9 cellular contexts compared by ENCODE assay signal in the genomic region with DNA sequence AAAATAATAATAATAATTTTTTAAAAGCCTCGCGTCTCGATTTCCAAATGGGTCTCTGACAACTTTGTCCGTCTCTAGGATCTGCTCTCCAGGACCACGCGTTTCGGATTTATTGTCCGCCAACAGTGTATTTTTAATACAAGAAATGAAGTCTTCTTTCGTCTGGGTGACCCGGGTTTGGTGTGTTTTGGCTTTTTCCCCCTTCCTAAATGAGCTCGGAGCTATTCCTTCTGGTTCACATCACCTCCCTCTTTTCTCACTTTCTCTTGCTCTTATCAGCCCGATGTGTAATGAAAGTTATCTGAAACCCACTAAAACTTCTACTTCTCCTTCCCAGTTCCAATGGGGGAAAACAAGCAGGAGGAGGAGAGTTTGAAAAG.
DNase-seq lines count a peak whose midpoint lies in the region; ATAC-seq, FAIRE-seq and TF ChIP-seq lines count a peak whose summit lies in the region.
"Had no signal": no experiment of that assay in that cellular context is flagged by ENCODE, and none has a peak within 500 bp of the region (broad histone marks: within the 10 kb centered on the region; RNA-seq: fewer than 3 reads in every experiment).

No MANE protein-coding gene starts in this region.

- DNase-seq in H54 (ENCODE audit: insufficient read length, low spot score) (no peak), SJSA1 (ENCODE audit: low read depth in 1 of 2, low spot score in 2 of 2) (no peak), fibroblast of villous mesenchyme (ENCODE audit: low read depth) (no peak), progenitor cell of endocrine pancreas (ENCODE audit: low spot score, unreplicated experiment) (no peak), DMS114 treated with DMSO at 0.1 percent for 48 hours (lab: John Stamatoyannopoulos, UW; ENCODE audit: unreplicated experiment) (no peak), islet precursor cell (no peak), NCI-H524 treated with DMSO at 0.1 percent for 48 hours (lab: John Stamatoyannopoulos, UW) (no peak)

- H3K9me3 Mint-ChIP-seq in progenitor cell of endocrine pancreas (ENCODE audit: low read depth) = no peaks in the 10 kb centered on the region

- H3K9me3 ChIP-seq in SJSA1 (replicated peaks) = no peaks in the 10 kb centered on the region

- no peak for TF ChIP-seq POLR2A in H54 (IDR thresholded peaks at IDR 0.05; ENCODE audit: low read depth, low read length)

- TF ChIP-seq CTCF in fibroblast of villous mesenchyme (IDR thresholded peaks at IDR 0.05; ENCODE audit: insufficient read depth, low read depth, low read length) (no peak), progenitor cell of endocrine pancreas (IDR thresholded peaks at IDR 0.05; ENCODE audit: unreplicated experiment) (no peak)

- peaks cover 52% of the 10 kb centered on the region for H3K4me1 Mint-ChIP-seq in progenitor cell of endocrine pancreas (ENCODE audit: low read depth)

- peak; percentile 41 for FAIRE-seq in H54 (lab: Jason Lieb, UNC)
- FAIRE-seq: TTC549 had no signal

- no peak for ATAC-seq in HG03354 (IDR thresholded peaks at IDR 0.05; ENCODE audit: poor library complexity, severe bottlenecking, unreplicated experiment)

- H3K36me3 ChIP-seq in SJSA1 = peaks cover 8% of the 10 kb centered on the region; the same call in 1 of the 2 replicates

- peak overlapping the region; percentile 96 for H3K27ac Mint-ChIP-seq in progenitor cell of endocrine pancreas

- H3K36me3 Mint-ChIP-seq in progenitor cell of endocrine pancreas (ENCODE audit: insufficient read depth) = peaks cover 8% of the 10 kb centered on the region

- H3K4me3 Mint-ChIP-seq in progenitor cell of endocrine pancreas (ENCODE audit: low read depth) = peak overlapping the region; percentile 97

- H3K27me3 ChIP-seq in SJSA1 (replicated peaks) = no peaks in the 10 kb centered on the region

- H3K4me1 ChIP-seq in SJSA1 (replicated peaks) = peaks cover 19% of the 10 kb centered on the region

- H3K4me3 ChIP-seq in SJSA1 = peak overlapping the region; percentile 72
- peak overlapping the region; percentile 71 for H3K4me3 ChIP-seq in fibroblast of villous mesenchyme (ENCODE audit: low read depth, low read length)

- no peaks in the 10 kb centered on the region for H3K27me3 Mint-ChIP-seq in progenitor cell of endocrine pancreas

- peak overlapping the region; percentile 59 for H3K27ac ChIP-seq in SJSA1
